Comparison of ENCODE assay signal across 1 cellular context in the genomic region with DNA sequence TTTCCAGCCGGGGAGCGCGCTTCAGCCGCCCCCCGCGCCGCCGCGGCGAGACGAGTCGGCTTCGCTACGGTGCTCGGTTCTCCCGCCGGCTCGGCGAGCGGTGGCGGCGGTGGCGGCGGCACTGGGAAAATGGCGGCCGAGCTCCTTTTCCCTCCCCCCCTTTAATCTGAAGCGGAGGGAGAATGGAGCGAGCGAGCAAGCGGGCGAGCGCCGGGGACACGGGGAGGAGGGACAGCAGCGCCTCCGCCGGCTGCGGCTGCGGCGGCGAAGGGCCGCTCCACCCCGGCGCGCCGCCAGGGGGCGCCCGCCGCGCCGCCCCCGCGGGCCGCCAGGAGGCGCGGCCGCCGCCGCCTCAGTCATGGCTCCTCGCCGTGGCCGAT.
A peak's percentile ranks its signal among the peaks of the same experiment; 100 is the strongest.
TF ChIP-seq lines count a peak whose summit lies in the region.

A gene with protein sequence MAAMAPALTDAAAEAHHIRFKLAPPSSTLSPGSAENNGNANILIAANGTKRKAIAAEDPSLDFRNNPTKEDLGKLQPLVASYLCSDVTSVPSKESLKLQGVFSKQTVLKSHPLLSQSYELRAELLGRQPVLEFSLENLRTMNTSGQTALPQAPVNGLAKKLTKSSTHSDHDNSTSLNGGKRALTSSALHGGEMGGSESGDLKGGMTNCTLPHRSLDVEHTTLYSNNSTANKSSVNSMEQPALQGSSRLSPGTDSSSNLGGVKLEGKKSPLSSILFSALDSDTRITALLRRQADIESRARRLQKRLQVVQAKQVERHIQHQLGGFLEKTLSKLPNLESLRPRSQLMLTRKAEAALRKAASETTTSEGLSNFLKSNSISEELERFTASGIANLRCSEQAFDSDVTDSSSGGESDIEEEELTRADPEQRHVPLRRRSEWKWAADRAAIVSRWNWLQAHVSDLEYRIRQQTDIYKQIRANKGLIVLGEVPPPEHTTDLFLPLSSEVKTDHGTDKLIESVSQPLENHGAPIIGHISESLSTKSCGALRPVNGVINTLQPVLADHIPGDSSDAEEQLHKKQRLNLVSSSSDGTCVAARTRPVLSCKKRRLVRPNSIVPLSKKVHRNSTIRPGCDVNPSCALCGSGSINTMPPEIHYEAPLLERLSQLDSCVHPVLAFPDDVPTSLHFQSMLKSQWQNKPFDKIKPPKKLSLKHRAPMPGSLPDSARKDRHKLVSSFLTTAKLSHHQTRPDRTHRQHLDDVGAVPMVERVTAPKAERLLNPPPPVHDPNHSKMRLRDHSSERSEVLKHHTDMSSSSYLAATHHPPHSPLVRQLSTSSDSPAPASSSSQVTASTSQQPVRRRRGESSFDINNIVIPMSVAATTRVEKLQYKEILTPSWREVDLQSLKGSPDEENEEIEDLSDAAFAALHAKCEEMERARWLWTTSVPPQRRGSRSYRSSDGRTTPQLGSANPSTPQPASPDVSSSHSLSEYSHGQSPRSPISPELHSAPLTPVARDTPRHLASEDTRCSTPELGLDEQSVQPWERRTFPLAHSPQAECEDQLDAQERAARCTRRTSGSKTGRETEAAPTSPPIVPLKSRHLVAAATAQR (N-terminal part only) (minus strand): TSS at position 184 of the 380 bp plus-strand sequence. CDS start 21,286 bp downstream, outside the sequence.

TF ChIP-seq in GM12878, 131 proteins besides CTCF, POLR2A, EP300 and RAD21 (continued from another document and continues in another):
- TF ChIP-seq, protein P1, sequence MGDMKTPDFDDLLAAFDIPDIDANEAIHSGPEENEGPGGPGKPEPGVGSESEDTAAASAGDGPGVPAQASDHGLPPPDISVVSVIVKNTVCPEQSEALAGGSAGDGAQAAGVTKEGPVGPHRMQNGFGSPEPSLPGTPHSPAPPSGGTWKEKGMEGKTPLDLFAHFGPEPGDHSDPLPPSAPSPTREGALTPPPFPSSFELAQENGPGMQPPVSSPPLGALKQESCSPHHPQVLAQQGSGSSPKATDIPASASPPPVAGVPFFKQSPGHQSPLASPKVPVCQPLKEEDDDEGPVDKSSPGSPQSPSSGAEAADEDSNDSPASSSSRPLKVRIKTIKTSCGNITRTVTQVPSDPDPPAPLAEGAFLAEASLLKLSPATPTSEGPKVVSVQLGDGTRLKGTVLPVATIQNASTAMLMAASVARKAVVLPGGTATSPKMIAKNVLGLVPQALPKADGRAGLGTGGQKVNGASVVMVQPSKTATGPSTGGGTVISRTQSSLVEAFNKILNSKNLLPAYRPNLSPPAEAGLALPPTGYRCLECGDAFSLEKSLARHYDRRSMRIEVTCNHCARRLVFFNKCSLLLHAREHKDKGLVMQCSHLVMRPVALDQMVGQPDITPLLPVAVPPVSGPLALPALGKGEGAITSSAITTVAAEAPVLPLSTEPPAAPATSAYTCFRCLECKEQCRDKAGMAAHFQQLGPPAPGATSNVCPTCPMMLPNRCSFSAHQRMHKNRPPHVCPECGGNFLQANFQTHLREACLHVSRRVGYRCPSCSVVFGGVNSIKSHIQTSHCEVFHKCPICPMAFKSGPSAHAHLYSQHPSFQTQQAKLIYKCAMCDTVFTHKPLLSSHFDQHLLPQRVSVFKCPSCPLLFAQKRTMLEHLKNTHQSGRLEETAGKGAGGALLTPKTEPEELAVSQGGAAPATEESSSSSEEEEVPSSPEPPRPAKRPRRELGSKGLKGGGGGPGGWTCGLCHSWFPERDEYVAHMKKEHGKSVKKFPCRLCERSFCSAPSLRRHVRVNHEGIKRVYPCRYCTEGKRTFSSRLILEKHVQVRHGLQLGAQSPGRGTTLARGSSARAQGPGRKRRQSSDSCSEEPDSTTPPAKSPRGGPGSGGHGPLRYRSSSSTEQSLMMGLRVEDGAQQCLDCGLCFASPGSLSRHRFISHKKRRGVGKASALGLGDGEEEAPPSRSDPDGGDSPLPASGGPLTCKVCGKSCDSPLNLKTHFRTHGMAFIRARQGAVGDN (IDR thresholded peaks at IDR 0.05) = no peak
- TF ChIP-seq HDGF (IDR thresholded peaks at IDR 0.05) (no peak), PML (IDR thresholded peaks at IDR 0.05; ENCODE audit: low read length) (no peak), SUPT20H (IDR thresholded peaks at IDR 0.05; ENCODE audit: borderline replicate concordance, control insufficient read depth, low read depth, low read length) (no peak), MTA3 (IDR thresholded peaks at IDR 0.05; ENCODE audit: borderline replicate concordance, low read length) (no peak), MXI1 (IDR thresholded peaks at IDR 0.05; ENCODE audit: low read depth, low read length) (peak; percentile 78; the same call in 1 of the 2 replicates), SIN3A (IDR thresholded peaks at IDR 0.05; ENCODE audit: low read depth, low read length) (no peak; the same call in 1 of the 2 replicates), LARP7 (IDR thresholded peaks at IDR 0.05) (no peak), BRCA1 (IDR thresholded peaks at IDR 0.05; ENCODE audit: low read depth, low read length) (no peak), RBBP5 (conservative IDR thresholded peaks at IDR 0.05) (no peak), SPI1 (IDR thresholded peaks at IDR 0.05; ENCODE audit: borderline replicate concordance, insufficient read depth, low read depth, low read length) (no peak), HCFC1 (IDR thresholded peaks at IDR 0.05; ENCODE audit: low read length) (peak; percentile 52), ASH2L (IDR thresholded peaks at IDR 0.05; ENCODE audit: borderline replicate concordance, low read depth) (peak; percentile 3; the same call in 1 of the 2 replicates), RUNX3 (IDR thresholded peaks at IDR 0.05; ENCODE audit: low read length) (no peak), POLR2AphosphoS5 (IDR thresholded peaks at IDR 0.05; ENCODE audit: low read length) (no peak; the same call in 1 of the 2 replicates), EED (IDR thresholded peaks at IDR 0.05; ENCODE audit: low read depth) (peak; percentile 65), TBL1XR1 (IDR thresholded peaks at IDR 0.05; ENCODE audit: low read depth, low read length) (0 out of 2 replicates have a peak, but pooled peaks have one; percentile 12), TCF12 (IDR thresholded peaks at IDR 0.05; ENCODE audit: low read depth, low read length) (peak; percentile 66), YY1 (IDR thresholded peaks at IDR 0.05; ENCODE audit: low read depth, low read length) (peak; percentile 97)
- TF ChIP-seq, protein P2, sequence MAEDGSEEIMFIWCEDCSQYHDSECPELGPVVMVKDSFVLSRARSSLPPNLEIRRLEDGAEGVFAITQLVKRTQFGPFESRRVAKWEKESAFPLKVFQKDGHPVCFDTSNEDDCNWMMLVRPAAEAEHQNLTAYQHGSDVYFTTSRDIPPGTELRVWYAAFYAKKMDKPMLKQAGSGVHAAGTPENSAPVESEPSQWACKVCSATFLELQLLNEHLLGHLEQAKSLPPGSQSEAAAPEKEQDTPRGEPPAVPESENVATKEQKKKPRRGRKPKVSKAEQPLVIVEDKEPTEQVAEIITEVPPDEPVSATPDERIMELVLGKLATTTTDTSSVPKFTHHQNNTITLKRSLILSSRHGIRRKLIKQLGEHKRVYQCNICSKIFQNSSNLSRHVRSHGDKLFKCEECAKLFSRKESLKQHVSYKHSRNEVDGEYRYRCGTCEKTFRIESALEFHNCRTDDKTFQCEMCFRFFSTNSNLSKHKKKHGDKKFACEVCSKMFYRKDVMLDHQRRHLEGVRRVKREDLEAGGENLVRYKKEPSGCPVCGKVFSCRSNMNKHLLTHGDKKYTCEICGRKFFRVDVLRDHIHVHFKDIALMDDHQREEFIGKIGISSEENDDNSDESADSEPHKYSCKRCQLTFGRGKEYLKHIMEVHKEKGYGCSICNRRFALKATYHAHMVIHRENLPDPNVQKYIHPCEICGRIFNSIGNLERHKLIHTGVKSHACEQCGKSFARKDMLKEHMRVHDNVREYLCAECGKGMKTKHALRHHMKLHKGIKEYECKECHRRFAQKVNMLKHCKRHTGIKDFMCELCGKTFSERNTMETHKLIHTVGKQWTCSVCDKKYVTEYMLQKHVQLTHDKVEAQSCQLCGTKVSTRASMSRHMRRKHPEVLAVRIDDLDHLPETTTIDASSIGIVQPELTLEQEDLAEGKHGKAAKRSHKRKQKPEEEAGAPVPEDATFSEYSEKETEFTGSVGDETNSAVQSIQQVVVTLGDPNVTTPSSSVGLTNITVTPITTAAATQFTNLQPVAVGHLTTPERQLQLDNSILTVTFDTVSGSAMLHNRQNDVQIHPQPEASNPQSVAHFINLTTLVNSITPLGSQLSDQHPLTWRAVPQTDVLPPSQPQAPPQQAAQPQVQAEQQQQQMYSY (CRISPR knock-in tag; IDR thresholded peaks at IDR 0.05) = no peak
- TF ChIP-seq, protein P3, sequence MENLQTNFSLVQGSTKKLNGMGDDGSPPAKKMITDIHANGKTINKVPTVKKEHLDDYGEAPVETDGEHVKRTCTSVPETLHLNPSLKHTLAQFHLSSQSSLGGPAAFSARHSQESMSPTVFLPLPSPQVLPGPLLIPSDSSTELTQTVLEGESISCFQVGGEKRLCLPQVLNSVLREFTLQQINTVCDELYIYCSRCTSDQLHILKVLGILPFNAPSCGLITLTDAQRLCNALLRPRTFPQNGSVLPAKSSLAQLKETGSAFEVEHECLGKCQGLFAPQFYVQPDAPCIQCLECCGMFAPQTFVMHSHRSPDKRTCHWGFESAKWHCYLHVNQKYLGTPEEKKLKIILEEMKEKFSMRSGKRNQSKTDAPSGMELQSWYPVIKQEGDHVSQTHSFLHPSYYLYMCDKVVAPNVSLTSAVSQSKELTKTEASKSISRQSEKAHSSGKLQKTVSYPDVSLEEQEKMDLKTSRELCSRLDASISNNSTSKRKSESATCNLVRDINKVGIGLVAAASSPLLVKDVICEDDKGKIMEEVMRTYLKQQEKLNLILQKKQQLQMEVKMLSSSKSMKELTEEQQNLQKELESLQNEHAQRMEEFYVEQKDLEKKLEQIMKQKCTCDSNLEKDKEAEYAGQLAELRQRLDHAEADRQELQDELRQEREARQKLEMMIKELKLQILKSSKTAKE (IDR thresholded peaks at IDR 0.05; ENCODE audit: low read depth, poor library complexity, severe bottlenecking) = no peak
- TF ChIP-seq, protein P4, sequence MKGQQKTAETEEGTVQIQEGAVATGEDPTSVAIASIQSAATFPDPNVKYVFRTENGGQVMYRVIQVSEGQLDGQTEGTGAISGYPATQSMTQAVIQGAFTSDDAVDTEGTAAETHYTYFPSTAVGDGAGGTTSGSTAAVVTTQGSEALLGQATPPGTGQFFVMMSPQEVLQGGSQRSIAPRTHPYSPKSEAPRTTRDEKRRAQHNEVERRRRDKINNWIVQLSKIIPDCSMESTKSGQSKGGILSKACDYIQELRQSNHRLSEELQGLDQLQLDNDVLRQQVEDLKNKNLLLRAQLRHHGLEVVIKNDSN (IDR thresholded peaks at IDR 0.05; ENCODE audit: borderline replicate concordance, extremely low read length, insufficient read depth, low read depth, low read length) = no peak
- TF ChIP-seq, protein P5, sequence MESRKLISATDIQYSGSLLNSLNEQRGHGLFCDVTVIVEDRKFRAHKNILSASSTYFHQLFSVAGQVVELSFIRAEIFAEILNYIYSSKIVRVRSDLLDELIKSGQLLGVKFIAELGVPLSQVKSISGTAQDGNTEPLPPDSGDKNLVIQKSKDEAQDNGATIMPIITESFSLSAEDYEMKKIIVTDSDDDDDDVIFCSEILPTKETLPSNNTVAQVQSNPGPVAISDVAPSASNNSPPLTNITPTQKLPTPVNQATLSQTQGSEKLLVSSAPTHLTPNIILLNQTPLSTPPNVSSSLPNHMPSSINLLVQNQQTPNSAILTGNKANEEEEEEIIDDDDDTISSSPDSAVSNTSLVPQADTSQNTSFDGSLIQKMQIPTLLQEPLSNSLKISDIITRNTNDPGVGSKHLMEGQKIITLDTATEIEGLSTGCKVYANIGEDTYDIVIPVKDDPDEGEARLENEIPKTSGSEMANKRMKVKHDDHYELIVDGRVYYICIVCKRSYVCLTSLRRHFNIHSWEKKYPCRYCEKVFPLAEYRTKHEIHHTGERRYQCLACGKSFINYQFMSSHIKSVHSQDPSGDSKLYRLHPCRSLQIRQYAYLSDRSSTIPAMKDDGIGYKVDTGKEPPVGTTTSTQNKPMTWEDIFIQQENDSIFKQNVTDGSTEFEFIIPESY (IDR thresholded peaks at IDR 0.05) = no peak
- TF ChIP-seq, protein P6, sequence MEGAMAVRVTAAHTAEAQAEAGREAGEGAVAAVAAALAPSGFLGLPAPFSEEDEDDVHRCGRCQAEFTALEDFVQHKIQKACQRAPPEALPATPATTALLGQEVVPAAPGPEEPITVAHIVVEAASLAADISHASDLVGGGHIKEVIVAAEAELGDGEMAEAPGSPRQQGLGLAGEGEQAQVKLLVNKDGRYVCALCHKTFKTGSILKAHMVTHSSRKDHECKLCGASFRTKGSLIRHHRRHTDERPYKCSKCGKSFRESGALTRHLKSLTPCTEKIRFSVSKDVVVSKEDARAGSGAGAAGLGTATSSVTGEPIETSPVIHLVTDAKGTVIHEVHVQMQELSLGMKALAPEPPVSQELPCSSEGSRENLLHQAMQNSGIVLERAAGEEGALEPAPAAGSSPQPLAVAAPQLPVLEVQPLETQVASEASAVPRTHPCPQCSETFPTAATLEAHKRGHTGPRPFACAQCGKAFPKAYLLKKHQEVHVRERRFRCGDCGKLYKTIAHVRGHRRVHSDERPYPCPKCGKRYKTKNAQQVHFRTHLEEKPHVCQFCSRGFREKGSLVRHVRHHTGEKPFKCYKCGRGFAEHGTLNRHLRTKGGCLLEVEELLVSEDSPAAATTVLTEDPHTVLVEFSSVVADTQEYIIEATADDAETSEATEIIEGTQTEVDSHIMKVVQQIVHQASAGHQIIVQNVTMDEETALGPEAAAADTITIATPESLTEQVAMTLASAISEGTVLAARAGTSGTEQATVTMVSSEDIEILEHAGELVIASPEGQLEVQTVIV (IDR thresholded peaks at IDR 0.05; ENCODE audit: borderline replicate concordance, partially characterized antibody) = no peak
- TF ChIP-seq, protein P7, sequence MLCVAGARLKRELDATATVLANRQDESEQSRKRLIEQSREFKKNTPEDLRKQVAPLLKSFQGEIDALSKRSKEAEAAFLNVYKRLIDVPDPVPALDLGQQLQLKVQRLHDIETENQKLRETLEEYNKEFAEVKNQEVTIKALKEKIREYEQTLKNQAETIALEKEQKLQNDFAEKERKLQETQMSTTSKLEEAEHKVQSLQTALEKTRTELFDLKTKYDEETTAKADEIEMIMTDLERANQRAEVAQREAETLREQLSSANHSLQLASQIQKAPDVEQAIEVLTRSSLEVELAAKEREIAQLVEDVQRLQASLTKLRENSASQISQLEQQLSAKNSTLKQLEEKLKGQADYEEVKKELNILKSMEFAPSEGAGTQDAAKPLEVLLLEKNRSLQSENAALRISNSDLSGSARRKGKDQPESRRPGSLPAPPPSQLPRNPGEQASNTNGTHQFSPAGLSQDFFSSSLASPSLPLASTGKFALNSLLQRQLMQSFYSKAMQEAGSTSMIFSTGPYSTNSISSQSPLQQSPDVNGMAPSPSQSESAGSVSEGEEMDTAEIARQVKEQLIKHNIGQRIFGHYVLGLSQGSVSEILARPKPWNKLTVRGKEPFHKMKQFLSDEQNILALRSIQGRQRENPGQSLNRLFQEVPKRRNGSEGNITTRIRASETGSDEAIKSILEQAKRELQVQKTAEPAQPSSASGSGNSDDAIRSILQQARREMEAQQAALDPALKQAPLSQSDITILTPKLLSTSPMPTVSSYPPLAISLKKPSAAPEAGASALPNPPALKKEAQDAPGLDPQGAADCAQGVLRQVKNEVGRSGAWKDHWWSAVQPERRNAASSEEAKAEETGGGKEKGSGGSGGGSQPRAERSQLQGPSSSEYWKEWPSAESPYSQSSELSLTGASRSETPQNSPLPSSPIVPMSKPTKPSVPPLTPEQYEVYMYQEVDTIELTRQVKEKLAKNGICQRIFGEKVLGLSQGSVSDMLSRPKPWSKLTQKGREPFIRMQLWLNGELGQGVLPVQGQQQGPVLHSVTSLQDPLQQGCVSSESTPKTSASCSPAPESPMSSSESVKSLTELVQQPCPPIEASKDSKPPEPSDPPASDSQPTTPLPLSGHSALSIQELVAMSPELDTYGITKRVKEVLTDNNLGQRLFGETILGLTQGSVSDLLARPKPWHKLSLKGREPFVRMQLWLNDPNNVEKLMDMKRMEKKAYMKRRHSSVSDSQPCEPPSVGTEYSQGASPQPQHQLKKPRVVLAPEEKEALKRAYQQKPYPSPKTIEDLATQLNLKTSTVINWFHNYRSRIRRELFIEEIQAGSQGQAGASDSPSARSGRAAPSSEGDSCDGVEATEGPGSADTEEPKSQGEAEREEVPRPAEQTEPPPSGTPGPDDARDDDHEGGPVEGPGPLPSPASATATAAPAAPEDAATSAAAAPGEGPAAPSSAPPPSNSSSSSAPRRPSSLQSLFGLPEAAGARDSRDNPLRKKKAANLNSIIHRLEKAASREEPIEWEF (IDR thresholded peaks at IDR 0.05; ENCODE audit: insufficient replicate concordance, low read depth, low read length) = no peak
